ENCODE assay signal across 8 cellular contexts in genomic region chr11:59755701-59756495, GRCh38. TPM values are rescaled to one million over a fixed set of nuclear protein-coding genes. Genes with fewer than 3 reads are reported as not detected.
DNase-seq lines count a peak whose midpoint lies in the region; ATAC-seq and TF ChIP-seq lines count a peak whose summit lies in the region.

No MANE protein-coding gene starts in this region.

- peak overlapping the region; percentile 96 for H3K4me3 Mint-ChIP-seq in activated naive CD8-positive, alpha-beta T cell treated with anti-CD3 and anti-CD28 coated beads, Interleukin-2, amount 10 ng/mL, durations not matched to agents 7 days and 5 days

- 7 to 26% methylated on average over 5 to 21 of the region's 23 CpGs for WGBS in upper lobe of left lung, 2 donors

- H3K4me1 ChIP-seq in neuron (ENCODE audit: insufficient read depth, low read length), result peaks cover 14% of the 10 kb centered on the region
- H3K4me1 ChIP-seq in upper lobe of left lung, result peaks cover 15 to 34% (median 21%) of the 10 kb centered on the region in 4 donors

- no peaks in the 10 kb centered on the region for H3K9me3 ChIP-seq in neuron (ENCODE audit: low read length)
- no peaks in the 10 kb centered on the region for H3K9me3 ChIP-seq in upper lobe of left lung

- H3K4me3 ChIP-seq in neuron (ENCODE audit: low read length) (peak overlapping the region; percentile 55), upper lobe of left lung (peak overlapping the region; percentile 88 to 99 (median 92))

- POLR2A ChIA-PET in activated naive CD8-positive, alpha-beta T cell treated with anti-CD3 and anti-CD28 coated beads, Interleukin-2, amount 10 ng/mL, durations not matched to agents 7 days and 5 days (lab: Charles Lee), result interaction anchor here (0.6 to 5.6 kb wide), 14 partner anchors 13 to 1180 kb away, joined by 3 to 102 read pairs (median 11); partner anchors contain the start of genes LPXN, MRPL16, OSBP and PATL1

- H3K36me3 ChIP-seq in neuron (ENCODE audit: insufficient read depth, low read length) (no peaks in the 10 kb centered on the region), upper lobe of left lung (no peaks in the 10 kb centered on the region)

- H3K27me3 ChIP-seq in neuron (ENCODE audit: insufficient read depth, low read length), result peaks cover 40% of the 10 kb centered on the region
- H3K27me3 ChIP-seq in upper lobe of left lung, result no peaks in the 10 kb centered on the region

- DNase-seq in GM04504 (ENCODE audit: low read depth) (peak; percentile 41), RPMI8226 (peak; percentile 50), glomerular visceral epithelial cell (ENCODE audit: extremely low spot score) (peak; percentile 89), upper lobe of left lung (peak; percentile 89 to 91), NCI-H187 treated with DMSO at 0.1 percent for 48 hours (lab: John Stamatoyannopoulos, UW) (no peak)
- peak; percentile 69 for DNase-seq in activated naive CD8-positive, alpha-beta T cell treated with anti-CD3 and anti-CD28 coated beads, Interleukin-2, amount 10 ng/mL, durations not matched to agents 7 days and 5 days

- TF ChIP-seq CTCF in upper lobe of left lung (IDR thresholded peaks at IDR 0.05), result no peak

- no peaks in the 10 kb centered on the region for H3K27me3 Mint-ChIP-seq in activated naive CD8-positive, alpha-beta T cell treated with anti-CD3 and anti-CD28 coated beads, Interleukin-2, amount 10 ng/mL, durations not matched to agents 7 days and 5 days

- H3K36me3 Mint-ChIP-seq in activated naive CD8-positive, alpha-beta T cell treated with anti-CD3 and anti-CD28 coated beads, Interleukin-2, amount 10 ng/mL, durations not matched to agents 7 days and 5 days, result peaks cover 33% of the 10 kb centered on the region

- ATAC-seq in HG03378 (IDR thresholded peaks at IDR 0.05; ENCODE audit: unreplicated experiment) (peak; percentile 11), upper lobe of left lung (ENCODE audit: low FRiP score in 2 of 2) (peak; percentile 87 to 91)
- peak; percentile 34 for ATAC-seq in activated naive CD8-positive, alpha-beta T cell treated with anti-CD3 and anti-CD28 coated beads, Interleukin-2, amount 10 ng/mL, durations not matched to agents 7 days and 5 days (ENCODE audit: low read depth)

- peaks cover 45% of the 10 kb centered on the region for H3K4me1 Mint-ChIP-seq in activated naive CD8-positive, alpha-beta T cell treated with anti-CD3 and anti-CD28 coated beads, Interleukin-2, amount 10 ng/mL, durations not matched to agents 7 days and 5 days

- H3K27ac ChIP-seq in upper lobe of left lung, result peak overlapping the region; percentile 96 to 99 (median 98)

- no peak for TF ChIP-seq POLR2A in upper lobe of left lung (IDR thresholded peaks at IDR 0.05)

- peak overlapping the region; percentile 76 for H3K27ac Mint-ChIP-seq in activated naive CD8-positive, alpha-beta T cell treated with anti-CD3 and anti-CD28 coated beads, Interleukin-2, amount 10 ng/mL, durations not matched to agents 7 days and 5 days

- no peaks in the 10 kb centered on the region for H3K9me3 Mint-ChIP-seq in activated naive CD8-positive, alpha-beta T cell treated with anti-CD3 and anti-CD28 coated beads, Interleukin-2, amount 10 ng/mL, durations not matched to agents 7 days and 5 days

- H2AFZ ChIP-seq in neuron (ENCODE audit: low read depth, low read length), result peak overlapping the region; percentile 98

- peak in 1 of 4 donors; percentile 64 for TF ChIP-seq EP300 in upper lobe of left lung (IDR thresholded peaks at IDR 0.05)

RNA-seq across cellular contexts. Expression of gene STX3, which starts 0.7 kb away (rescaled TPM):
- total RNA-seq in activated naive CD8-positive, alpha-beta T cell treated with anti-CD3 and anti-CD28 coated beads, Interleukin-2, amount 10 ng/mL, durations not matched to agents 7 days and 5 days, result 10 to 100 TPM; 73.7 to 79.2 TPM
- 100 to 1,000 TPM in 4 of 6 donors, 10 to 100 TPM in 2; 65.0 to 145 (median 135) TPM for total RNA-seq in upper lobe of left lung

RNA-seq across cellular contexts. Expression of gene OR10V1, which starts 42.3 kb away (rescaled TPM):
- total RNA-seq in activated naive CD8-positive, alpha-beta T cell treated with anti-CD3 and anti-CD28 coated beads, Interleukin-2, amount 10 ng/mL, durations not matched to agents 7 days and 5 days, result not detected
- not detected for total RNA-seq in upper lobe of left lung

RNA-seq across cellular contexts. Expression of gene MRPL16, which starts 54.7 kb away (rescaled TPM):
- total RNA-seq in activated naive CD8-positive, alpha-beta T cell treated with anti-CD3 and anti-CD28 coated beads, Interleukin-2, amount 10 ng/mL, durations not matched to agents 7 days and 5 days, result 10 to 100 TPM; 67.2 to 70.0 TPM
- total RNA-seq in upper lobe of left lung, result 10 to 100 TPM; 15.9 to 40.0 (median 35.0) TPM

Comparison
In these comparisons a context has a peak if more than half of its experiments do, and no peak if none do; other contexts are left out.
1. ATAC-seq: peak in every context shown above with its lines; median percentile 89 in upper lobe of left lung; 34 in activated naive CD8-positive, alpha-beta T cell treated with anti-CD3 and anti-CD28 coated beads, Interleukin-2, amount 10 ng/mL, durations not matched to agents 7 days and 5 days; 11 in HG03378.